In genomic region chr15:85840802-85841152, GRCh38 we compare ENCODE assay signal across 1 cellular context.
TF ChIP-seq lines count a peak whose summit lies in the region.

No MANE protein-coding gene starts in this region.

TF ChIP-seq in H1, 55 proteins besides CTCF, POLR2A, EP300 and RAD21:
- TF ChIP-seq E2F6 (IDR thresholded peaks at IDR 0.05), result no peak
- peak; percentile 14 for TF ChIP-seq CHD7 (IDR thresholded peaks at IDR 0.05; ENCODE audit: insufficient replicate concordance, low read length)
